Comparison of ENCODE assay signal across 9 cellular contexts in genomic region chr16:84818989-84819643, GRCh38. TPM values are rescaled to one million over a fixed set of nuclear protein-coding genes. Genes with fewer than 3 reads are reported as not detected.
DNase-seq lines count a peak whose midpoint lies in the region; ATAC-seq and TF ChIP-seq lines count a peak whose summit lies in the region.
"Had no signal": no experiment of that assay in that cellular context is flagged by ENCODE, and none has a peak within 500 bp of the region (broad histone marks: within the 10 kb centered on the region; RNA-seq: fewer than 3 reads in every experiment).

No MANE protein-coding gene starts in this region.

- H3K36me3 ChIP-seq in adipocyte (ENCODE audit: control insufficient read depth, insufficient read depth, low read length, severe bottlenecking) (no peaks in the 10 kb centered on the region), iPS DF 6.9 (ENCODE audit: control insufficient read depth, insufficient read depth, low read length) (no peaks in the 10 kb centered on the region), gastrocnemius medialis (no peaks in the 10 kb centered on the region)

- H3K9ac ChIP-seq in adipocyte (ENCODE audit: low read length): no peak overlapping the region

- no peak for TF ChIP-seq POLR2A in gastrocnemius medialis (IDR thresholded peaks at IDR 0.05)

- TF ChIP-seq CTCF in gastrocnemius medialis (IDR thresholded peaks at IDR 0.05 in 4 of 5, conservative IDR thresholded peaks at IDR 0.05 in 1 of 5): no peak

- H3K4me1 ChIP-seq in adipocyte (ENCODE audit: control insufficient read depth, insufficient read depth, low read length) (peaks cover 38% of the 10 kb centered on the region), iPS DF 6.9 (ENCODE audit: control insufficient read depth, insufficient read depth, low read length) (no peaks in the 10 kb centered on the region), gastrocnemius medialis (peaks cover 5 to 11% of the 10 kb centered on the region in 2 donors)

- H3K27ac ChIP-seq in iPS DF 6.9 (ENCODE audit: low read length): no peak overlapping the region
- H3K27ac ChIP-seq in gastrocnemius medialis: peak overlapping the region in 1 of 4 donors; percentile 15

- H3K9me3 ChIP-seq in adipocyte (ENCODE audit: control insufficient read depth, low read length): no peaks in the 10 kb centered on the region
- H3K9me3 ChIP-seq in iPS DF 6.9 (ENCODE audit: control insufficient read depth, insufficient read depth, low read length): no peaks in the 10 kb centered on the region
- H3K9me3 ChIP-seq in gastrocnemius medialis: no peaks in the 10 kb centered on the region

- H3K27me3 ChIP-seq in adipocyte (replicated peaks; ENCODE audit: control insufficient read depth, insufficient read depth, low read length): no peaks in the 10 kb centered on the region
- peaks cover 8% of the 10 kb centered on the region; the same call in 1 of the 2 replicates for H3K27me3 ChIP-seq in iPS DF 6.9 (ENCODE audit: control insufficient read depth, insufficient read depth, low read length)
- H3K27me3 ChIP-seq in gastrocnemius medialis: peaks cover 9 to 26% (median 23%) of the 10 kb centered on the region in 3 donors

- no CpG with 5 or more reads among the region's 29 CpGs for WGBS in iPS DF 6.9 (ENCODE audit: insufficient coverage, insufficient read length)

- intact Hi-C loops in gastrocnemius medialis (cut with DNase I; ENCODE audit: low total_unique reads): no loop called here
- intact Hi-C loops in sciatic nerve (cut with DNase I): no loop called here

- H3K4me3 ChIP-seq in adipocyte (ENCODE audit: low read length): peak overlapping the region; percentile 86
- peak overlapping the region; percentile 38; the same call in 1 of the 2 replicates for H3K4me3 ChIP-seq in iPS DF 6.9 (ENCODE audit: low read length)
- H3K4me3 ChIP-seq in gastrocnemius medialis: peak overlapping the region; percentile 58 to 71 (median 62)

- DNase-seq in adipocyte (ENCODE audit: low read depth) (no peak), iPS DF 6.9 (ENCODE audit: low read depth, low spot score) (no peak), gastrocnemius medialis (no peak), CD1c-positive myeloid dendritic cell (ENCODE audit: extremely low spot score) (no peak), sciatic nerve (ENCODE audit: low spot score) (no peak), SHP77 treated with DMSO at 0.1 percent for 48 hours (lab: John Stamatoyannopoulos, UW) (no peak)
- no peak for DNase-seq in activated CD4-positive, CD25-positive, alpha-beta regulatory T cell (lab: John Stamatoyannopoulos, UW)

- in situ Hi-C loops in gastrocnemius medialis (cut with MboI; ENCODE audit: low sequenced_read_pairs in 4 of 4): no loop called here

- ATAC-seq in GM21390 (IDR thresholded peaks at IDR 0.05; ENCODE audit: unreplicated experiment) (peak; percentile 4), gastrocnemius medialis (no peak), sciatic nerve (no peak)

RNA-seq across cellular contexts. Expression of gene CRISPLD2, which starts 0.7 kb away (rescaled TPM):
- total RNA-seq in gastrocnemius medialis: 10 to 100 TPM; 26.1 to 50.1 (median 39.0) TPM
- total RNA-seq in sciatic nerve: 118 TPM
- total RNA-seq: HT1080 had no signal
